Comparison of ENCODE assay signal across 1 cellular context in genomic region chr6:149043476-149044130, GRCh38.
TF ChIP-seq lines count a peak whose summit lies in the region.

No MANE protein-coding gene starts in this region.

TF ChIP-seq in GM12878, 131 proteins besides CTCF, POLR2A, EP300 and RAD21 (continued from another document and continues in another):
- no peak for TF ChIP-seq CEBPZ (IDR thresholded peaks at IDR 0.05; ENCODE audit: low read depth, low read length)
- no peak; the same call in 1 of the 2 replicates for TF ChIP-seq GATAD2B (conservative IDR thresholded peaks at IDR 0.05; ENCODE audit: low read depth)
- no peak for TF ChIP-seq CREB1 (IDR thresholded peaks at IDR 0.05; ENCODE audit: low read depth)
- no peak for TF ChIP-seq NBN (IDR thresholded peaks at IDR 0.05)
- 0 out of 2 replicates have a peak, but pooled peaks have one; percentile 36 for TF ChIP-seq DPF2 (IDR thresholded peaks at IDR 0.05)
- TF ChIP-seq CBX5 (IDR thresholded peaks at IDR 0.05; ENCODE audit: low read depth), result no peak
- no peak for TF ChIP-seq SREBF1 (IDR thresholded peaks at IDR 0.05; ENCODE audit: low read length)
- TF ChIP-seq CHD1 (IDR thresholded peaks at IDR 0.05; ENCODE audit: low read depth, low read length), result no peak
- no peak for TF ChIP-seq RCOR1 (conservative IDR thresholded peaks at IDR 0.05; ENCODE audit: low read depth, low read length)
- TF ChIP-seq YBX1 (IDR thresholded peaks at IDR 0.05), result no peak
- TF ChIP-seq NR2C2 (IDR thresholded peaks at IDR 0.05; ENCODE audit: borderline replicate concordance, control insufficient read depth, insufficient read length, low read depth), result no peak
- no peak for TF ChIP-seq USF2 (IDR thresholded peaks at IDR 0.05; ENCODE audit: borderline replicate concordance, low read depth, low read length)
- TF ChIP-seq USF1 (IDR thresholded peaks at IDR 0.05; ENCODE audit: borderline replicate concordance, extremely low read length, insufficient read depth, low read depth, low read length), result no peak
- TF ChIP-seq ZNF622 (IDR thresholded peaks at IDR 0.05), result no peak
- TF ChIP-seq SIX5 (IDR thresholded peaks at IDR 0.05; ENCODE audit: low read depth, low read length, severe bottlenecking), result no peak
- TF ChIP-seq BACH1 (IDR thresholded peaks at IDR 0.05; ENCODE audit: borderline replicate concordance), result 0 out of 2 replicates have a peak, but pooled peaks have one; percentile 29
- no peak for TF ChIP-seq EZH2 (IDR thresholded peaks at IDR 0.05; ENCODE audit: borderline replicate concordance, control insufficient read depth, low read depth, low read length)
- no peak for TF ChIP-seq REST (IDR thresholded peaks at IDR 0.05; ENCODE audit: low read depth, low read length)
- TF ChIP-seq SMARCA5 (IDR thresholded peaks at IDR 0.05), result peak; percentile 72; the same call in 1 of the 2 replicates
- no peak for TF ChIP-seq STAT1 (conservative IDR thresholded peaks at IDR 0.05)
- no peak for TF ChIP-seq WRNIP1 (IDR thresholded peaks at IDR 0.05; ENCODE audit: borderline replicate concordance, low read depth, low read length)
- no peak for TF ChIP-seq ATF7 (IDR thresholded peaks at IDR 0.05; ENCODE audit: low read depth)
- TF ChIP-seq HDGF (IDR thresholded peaks at IDR 0.05), result no peak
- TF ChIP-seq RBBP5 (conservative IDR thresholded peaks at IDR 0.05), result no peak
- no peak for TF ChIP-seq CHD2 (IDR thresholded peaks at IDR 0.05; ENCODE audit: borderline replicate concordance, low read depth, low read length)
- TF ChIP-seq ZNF687 (IDR thresholded peaks at IDR 0.05), result peak; percentile 83
- TF ChIP-seq BHLHE40 (IDR thresholded peaks at IDR 0.05; ENCODE audit: borderline replicate concordance in 1 of 2, low read depth in 2 of 2, low read length in 1 of 2), result no peak
- no peak for TF ChIP-seq BCL11A (IDR thresholded peaks at IDR 0.05; ENCODE audit: low read depth, low read length)
- no peak for TF ChIP-seq MAX (IDR thresholded peaks at IDR 0.05; ENCODE audit: low read depth, low read length)
- no peak for TF ChIP-seq MTA3 (IDR thresholded peaks at IDR 0.05; ENCODE audit: borderline replicate concordance, low read length)
- no peak for TF ChIP-seq SPI1 (IDR thresholded peaks at IDR 0.05; ENCODE audit: borderline replicate concordance, insufficient read depth, low read depth, low read length)
- no peak for TF ChIP-seq BCL3 (IDR thresholded peaks at IDR 0.05; ENCODE audit: borderline replicate concordance, insufficient read depth, low read depth, low read length, poor library complexity, severe bottlenecking)
- no peak for TF ChIP-seq SREBF2 (IDR thresholded peaks at IDR 0.05; ENCODE audit: low read length)
- no peak for TF ChIP-seq BRCA1 (IDR thresholded peaks at IDR 0.05; ENCODE audit: low read depth, low read length)
- TF ChIP-seq ZNF592 (IDR thresholded peaks at IDR 0.05), result peak; percentile 70; the same call in 1 of the 2 replicates
- no peak for TF ChIP-seq E2F8 (IDR thresholded peaks at IDR 0.05; ENCODE audit: low read depth, partially characterized antibody)
